In genomic region chr2:156456616-156457015, GRCh38 we compare ENCODE assay signal across 11 cellular contexts. TPM values are rescaled to one million over a fixed set of nuclear protein-coding genes. Genes with fewer than 3 reads are reported as not detected.
DNase-seq lines count a peak whose midpoint lies in the region; ATAC-seq lines count a peak whose summit lies in the region.
"Had no signal": no experiment of that assay in that cellular context is flagged by ENCODE, and none has a peak within 500 bp of the region (broad histone marks: within the 10 kb centered on the region; RNA-seq: fewer than 3 reads in every experiment).

No MANE protein-coding gene starts in this region.

- no peak overlapping the region for H2AFZ ChIP-seq in trophoblast cell (ENCODE audit: insufficient read depth, low read length, poor library complexity)

- H4K12ac ChIP-seq in trophoblast cell (ENCODE audit: low read depth, low read length): no peak overlapping the region

- ATAC-seq in GM18519 (IDR thresholded peaks at IDR 0.05; ENCODE audit: low FRiP score, unreplicated experiment) (peak; percentile 63), GM21576 (IDR thresholded peaks at IDR 0.05; ENCODE audit: unreplicated experiment) (peak; percentile 78), HG03378 (IDR thresholded peaks at IDR 0.05; ENCODE audit: unreplicated experiment) (peak; percentile 84)
- ATAC-seq in activated CD8-positive, alpha-beta T cell treated with anti-CD3 and anti-CD28 coated beads, Interleukin-2, amount 10 ng/mL, durations not matched to agents 7 days and 5 days: no peak

- H3K79me1 ChIP-seq in trophoblast cell (ENCODE audit: low read length): no peaks in the 10 kb centered on the region

- H3K27me3 Mint-ChIP-seq in activated CD8-positive, alpha-beta T cell treated with anti-CD3 and anti-CD28 coated beads, Interleukin-2, amount 10 ng/mL, durations not matched to agents 7 days and 5 days (ENCODE audit: low read depth): no peaks in the 10 kb centered on the region

- H3K4ac ChIP-seq in trophoblast cell (ENCODE audit: low read depth, low read length): no peak overlapping the region

- no peaks in the 10 kb centered on the region for H3K9me3 ChIP-seq in trophoblast cell (ENCODE audit: insufficient read depth, low read depth, low read length)

- H2BK12ac ChIP-seq in trophoblast cell (ENCODE audit: low read length): no peak overlapping the region

- H4K91ac ChIP-seq in trophoblast cell (ENCODE audit: low read depth, low read length): no peak overlapping the region

- no peak overlapping the region for H2AK5ac ChIP-seq in trophoblast cell (ENCODE audit: low read length)

- no CpG with 5 or more reads among the region's 3 CpGs for WGBS in trophoblast cell (ENCODE audit: extremely low coverage, insufficient coverage, insufficient read length)

- H3K23ac ChIP-seq in trophoblast cell (ENCODE audit: low read length): no peak overlapping the region

- H3K4me3 ChIP-seq in trophoblast cell (ENCODE audit: low read depth, low read length): no peak overlapping the region

- DNase-seq in kidney tubule cell (ENCODE audit: low spot score) (peak; percentile 93), NCI-H69 (lab: John Stamatoyannopoulos, UW) (no peak), trophoblast cell (no peak), NCI-H1105 treated with DMSO at 0.1 percent for 48 hours (lab: John Stamatoyannopoulos, UW) (no peak)
- DNase-seq in activated CD8-positive, alpha-beta T cell treated with anti-CD3 and anti-CD28 coated beads, Interleukin-2, amount 10 ng/mL, durations not matched to agents 7 days and 5 days: no peak
- DNase-seq: activated gamma-delta T cell, mammary epithelial cell, MM.1S had no signal

- H3K27ac Mint-ChIP-seq in activated CD8-positive, alpha-beta T cell treated with anti-CD3 and anti-CD28 coated beads, Interleukin-2, amount 10 ng/mL, durations not matched to agents 7 days and 5 days: no peak overlapping the region

- H2BK120ac ChIP-seq in trophoblast cell (ENCODE audit: insufficient read depth, low read length, poor library complexity): no peak overlapping the region

- no peak overlapping the region for H4K8ac ChIP-seq in trophoblast cell (ENCODE audit: low read depth, low read length)

- H3K9me3 Mint-ChIP-seq in activated CD8-positive, alpha-beta T cell treated with anti-CD3 and anti-CD28 coated beads, Interleukin-2, amount 10 ng/mL, durations not matched to agents 7 days and 5 days (ENCODE audit: insufficient read depth): no peaks in the 10 kb centered on the region

- POLR2A ChIA-PET in activated CD8-positive, alpha-beta T cell treated with anti-CD3 and anti-CD28 coated beads, Interleukin-2, amount 10 ng/mL, durations not matched to agents 7 days and 5 days (lab: Charles Lee): no interaction called here

- peaks cover 2% of the 10 kb centered on the region for H3K79me2 ChIP-seq in trophoblast cell (ENCODE audit: control insufficient read depth, insufficient read depth, low read length, poor library complexity)

- no peaks in the 10 kb centered on the region for H3K27me3 ChIP-seq in trophoblast cell (ENCODE audit: insufficient read depth, low read length)

- no peak overlapping the region for H3K4me2 ChIP-seq in trophoblast cell (ENCODE audit: low read length)

- H3K14ac ChIP-seq in trophoblast cell (ENCODE audit: low read length): no peak overlapping the region

- no peaks in the 10 kb centered on the region for H3K4me1 Mint-ChIP-seq in activated CD8-positive, alpha-beta T cell treated with anti-CD3 and anti-CD28 coated beads, Interleukin-2, amount 10 ng/mL, durations not matched to agents 7 days and 5 days (ENCODE audit: low read depth)

- no peak overlapping the region for H3K4me3 Mint-ChIP-seq in activated CD8-positive, alpha-beta T cell treated with anti-CD3 and anti-CD28 coated beads, Interleukin-2, amount 10 ng/mL, durations not matched to agents 7 days and 5 days

- H3K36me3 ChIP-seq in trophoblast cell (ENCODE audit: control insufficient read depth in 1 of 2, insufficient read depth in 2 of 2, low read length in 2 of 2): peaks cover 0 to 2% of the 10 kb centered on the region in 2 experiments

- H3K36me3 Mint-ChIP-seq in activated CD8-positive, alpha-beta T cell treated with anti-CD3 and anti-CD28 coated beads, Interleukin-2, amount 10 ng/mL, durations not matched to agents 7 days and 5 days (ENCODE audit: low read depth): peaks cover 10% of the 10 kb centered on the region

- no peak overlapping the region for H3K9ac ChIP-seq in trophoblast cell (ENCODE audit: low read length)

- H3K4me1 ChIP-seq in trophoblast cell (ENCODE audit: control insufficient read depth in 1 of 2, insufficient read depth in 2 of 2, low read length in 2 of 2): no peaks in the 10 kb centered on the region

- CTCF ChIA-PET in activated CD8-positive, alpha-beta T cell treated with anti-CD3 and anti-CD28 coated beads, Interleukin-2, amount 10 ng/mL, durations not matched to agents 7 days and 5 days (lab: Charles Lee): no interaction called here

- H3K27ac ChIP-seq in trophoblast cell (ENCODE audit: low read depth, low read length): no peak overlapping the region

- no peak overlapping the region for H2BK5ac ChIP-seq in trophoblast cell (ENCODE audit: low read depth, low read length, poor library complexity)

- H3K18ac ChIP-seq in trophoblast cell (ENCODE audit: low read length): no peak overlapping the region

RNA-seq across cellular contexts. Expression of gene GPD2, which starts 20.4 kb away (rescaled TPM):
- total RNA-seq in activated CD8-positive, alpha-beta T cell treated with anti-CD3 and anti-CD28 coated beads, Interleukin-2, amount 10 ng/mL, durations not matched to agents 7 days and 5 days: 10 to 100 TPM; 13.6 to 14.7 TPM
- 18.9 and 20.0 TPM in 2 replicates for polyA plus RNA-seq in trophoblast cell (2013)
